Comparison of ENCODE assay signal across 27 cellular contexts in genomic region chr11:92045325-92045724, GRCh38.
"Had no signal": no experiment of that assay in that cellular context is flagged by ENCODE, and none has a peak within 500 bp of the region (broad histone marks: within the 10 kb centered on the region; RNA-seq: fewer than 3 reads in every experiment).

No MANE protein-coding gene starts in this region.

- ATAC-seq: activated CD8-positive, alpha-beta T cell treated with anti-CD3 and anti-CD28 coated beads for 36 hours; activated T-cell treated with anti-CD3 and anti-CD28 coated beads, Interleukin-2, amount 50 U/mL, for 4 hours; activated T-helper 17 cell treated with anti-CD3 and anti-CD28 coated beads, Interleukin-2, amount 50 U/mL, for 72 hours; sciatic nerve; stimulated activated memory B cell treated with anti-CD40 and anti-IgM and Interleukin-4, amounts not matched to agents 10 μg/mL and 1 μg/mL and 100 μg/mL, for 72 hours; T-helper 17 cell; upper lobe of right lung had no signal

- H3K36me3 ChIP-seq: esophagus muscularis mucosa, left ventricle myocardium inferior, neutrophil, suprapubic skin, tibial artery, upper lobe of right lung had no signal

- FAIRE-seq: islet of Langerhans had no signal

- H3K4me3 Mint-ChIP-seq: activated CD8-positive, alpha-beta T cell treated with anti-CD3 and anti-CD28 coated beads for 36 hours; activated T-cell treated with anti-CD3 and anti-CD28 coated beads, Interleukin-2, amount 50 U/mL, for 4 hours; activated T-helper 17 cell treated with anti-CD3 and anti-CD28 coated beads, Interleukin-2, amount 50 U/mL, for 72 hours; nephron; stimulated activated memory B cell treated with anti-CD40 and anti-IgM and Interleukin-4, amounts not matched to agents 10 μg/mL and 1 μg/mL and 100 μg/mL, for 72 hours; T-helper 17 cell had no signal

- H3K27ac Mint-ChIP-seq: activated CD8-positive, alpha-beta T cell treated with anti-CD3 and anti-CD28 coated beads for 36 hours; activated T-helper 17 cell treated with anti-CD3 and anti-CD28 coated beads, Interleukin-2, amount 50 U/mL, for 72 hours; nephron; stimulated activated memory B cell treated with anti-CD40 and anti-IgM and Interleukin-4, amounts not matched to agents 10 μg/mL and 1 μg/mL and 100 μg/mL, for 72 hours; T-helper 17 cell had no signal

- H3K4me1 Mint-ChIP-seq: activated T-helper 17 cell treated with anti-CD3 and anti-CD28 coated beads, Interleukin-2, amount 50 U/mL, for 72 hours; nephron; stimulated activated memory B cell treated with anti-CD40 and anti-IgM and Interleukin-4, amounts not matched to agents 10 μg/mL and 1 μg/mL and 100 μg/mL, for 72 hours; T-helper 17 cell had no signal

- H3K4me1 ChIP-seq: esophagus muscularis mucosa, suprapubic skin, tibial artery, upper lobe of right lung had no signal

- H3K9me3 ChIP-seq: esophagus muscularis mucosa, left ventricle myocardium inferior, neutrophil, suprapubic skin, tibial artery, upper lobe of right lung had no signal

- H3K36me3 Mint-ChIP-seq: stimulated activated memory B cell treated with anti-CD40 and anti-IgM and Interleukin-4, amounts not matched to agents 10 μg/mL and 1 μg/mL and 100 μg/mL, for 72 hours had no signal

- H3K9me3 Mint-ChIP-seq: activated T-cell treated with anti-CD3 and anti-CD28 coated beads, Interleukin-2, amount 50 U/mL, for 4 hours; activated T-helper 17 cell treated with anti-CD3 and anti-CD28 coated beads, Interleukin-2, amount 50 U/mL, for 72 hours; nephron had no signal

- H3K4me3 ChIP-seq: esophagus muscularis mucosa, left ventricle myocardium inferior, lung, skin epidermis, suprapubic skin, tibial artery, upper lobe of right lung had no signal

- DNase-seq: activated CD4-positive, alpha-beta T cell treated with anti-CD3 and anti-CD28 coated beads, Interleukin-2, amount 50 U/mL, for 1 hour; activated CD4-positive, CD25-positive, alpha-beta regulatory T cell treated with anti-CD3 and anti-CD28 coated beads, Interleukin-2, amount 50 U/mL, for 72 hours; activated CD8-positive, alpha-beta T cell treated with anti-CD3 and anti-CD28 coated beads for 36 hours; activated gamma-delta T cell treated with Interleukin-2 at 50 U/mL for 16 hours; activated naive CD4-positive, alpha-beta T cell treated with anti-CD3 and anti-CD28 coated beads, Interleukin-2, amount 50 U/mL, for 16 hours; activated T-cell treated with anti-CD3 and anti-CD28 coated beads, Interleukin-2, amount 50 U/mL, for 4 hours; amygdala; caudate nucleus; foreskin melanocyte; left ventricle myocardium inferior; stimulated activated CD4-positive, alpha-beta T cell treated with anti-CD3 and anti-CD28 coated beads, Interleukin-12 subunit alpha, Interleukin-12 subunit beta, amount 100 ng/mL, for 4 hours; stimulated activated CD4-positive, alpha-beta T cell treated with anti-CD3 and anti-CD28 coated beads, Interleukin-4, amount 100 ng/mL, for 4 hours; stimulated activated CD8-positive, alpha-beta memory T cell treated with anti-CD3 and anti-CD28 coated beads, Interleukin-4, amount 100 ng/mL, for 48 hours; T-helper 17 cell; T1000; tibial artery; upper lobe of right lung had no signal

- H3K27me3 ChIP-seq: esophagus muscularis mucosa, neutrophil, suprapubic skin, tibial artery, upper lobe of right lung had no signal

- H3K27ac ChIP-seq: esophagus muscularis mucosa, left ventricle myocardium inferior, neutrophil, skin epidermis, suprapubic skin, tibial artery, upper lobe of right lung had no signal

- H3K27me3 Mint-ChIP-seq: activated CD8-positive, alpha-beta T cell treated with anti-CD3 and anti-CD28 coated beads for 36 hours; activated T-helper 17 cell treated with anti-CD3 and anti-CD28 coated beads, Interleukin-2, amount 50 U/mL, for 72 hours; stimulated activated memory B cell treated with anti-CD40 and anti-IgM and Interleukin-4, amounts not matched to agents 10 μg/mL and 1 μg/mL and 100 μg/mL, for 72 hours; T-helper 17 cell had no signal
